Comparison of ENCODE assay signal across 10 cellular contexts in the genomic region with DNA sequence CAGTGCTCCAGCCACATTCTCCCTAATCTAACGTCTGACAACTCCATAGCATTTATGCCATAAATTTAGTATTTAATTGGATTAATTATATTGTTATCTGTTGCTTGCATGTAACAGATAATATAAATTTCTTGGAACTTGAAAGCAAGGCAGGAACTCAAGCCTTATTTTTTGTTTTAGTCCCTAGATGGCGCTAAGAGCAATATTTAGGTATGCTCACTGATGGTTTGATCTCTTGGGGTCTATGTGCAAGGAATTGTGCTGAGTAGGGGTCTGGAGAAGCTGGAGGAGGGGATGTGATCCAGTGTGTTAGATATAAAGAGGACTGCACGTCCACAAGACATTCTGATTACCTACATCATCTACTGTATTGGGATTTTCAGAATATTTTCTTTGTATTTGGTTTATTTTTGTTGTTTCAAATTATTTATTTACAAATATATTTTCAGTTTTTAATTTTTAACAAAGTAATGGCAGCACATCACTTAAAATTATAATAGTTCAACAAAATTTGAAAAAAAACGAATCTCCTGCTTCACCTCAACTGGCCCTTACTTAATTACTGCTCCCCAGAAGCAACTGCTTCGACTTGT. TPM values are rescaled to one million over a fixed set of nuclear protein-coding genes. Genes with fewer than 3 reads are reported as not detected.
DNase-seq lines count a peak whose midpoint lies in the region; ATAC-seq, FAIRE-seq and TF ChIP-seq lines count a peak whose summit lies in the region.
"Had no signal": no experiment of that assay in that cellular context is flagged by ENCODE, and none has a peak within 500 bp of the region (broad histone marks: within the 10 kb centered on the region; RNA-seq: fewer than 3 reads in every experiment).

No MANE protein-coding gene starts in this region.

- no peak overlapping the region for H3K4me2 ChIP-seq in GM12878 (ENCODE audit: control insufficient read depth, insufficient read depth)
- no peak overlapping the region for H3K4me2 ChIP-seq in neural progenitor cell

- TF ChIP-seq RAD21 in GM12878 (IDR thresholded peaks at IDR 0.05; ENCODE audit: insufficient read depth, low read depth, low read length): peak; percentile 40

- no peaks in the 10 kb centered on the region for H3K4me1 Mint-ChIP-seq in neural progenitor cell

- DNase-seq in NCI-H2196 (lab: John Stamatoyannopoulos, UW; ENCODE audit: unreplicated experiment) (peak; percentile 27), NCI-H2196 treated with DMSO at 0.1 percent for 48 hours (lab: John Stamatoyannopoulos, UW; ENCODE audit: unreplicated experiment) (no peak), NCI-H1105 treated with DMSO at 0.1 percent for 48 hours (lab: John Stamatoyannopoulos, UW) (peak; percentile 56), GM12878 (ENCODE audit: low read depth, low spot score) (no peak), neural progenitor cell (ENCODE audit: low spot score) (peak; percentile 56), activated gamma-delta T cell (lab: John Stamatoyannopoulos, UW) (no peak), putamen (ENCODE audit: low spot score) (no peak)
- DNase-seq in central memory CD4-positive, alpha-beta T cell: no peak
- DNase-seq: activated T-cell treated with anti-CD3 and anti-CD28 coated beads, Interleukin-2, amount 50 U/mL, for 72 hours had no signal

- peak; percentile 46 to 59 (median 54) for TF ChIP-seq CTCF in GM12878 (IDR thresholded peaks at IDR 0.05 in 2 of 3, conservative IDR thresholded peaks at IDR 0.05 in 1 of 3; ENCODE audit: control insufficient read depth in 2 of 3, extremely low read depth in 1 of 3, insufficient read depth in 1 of 3, low read depth in 3 of 3, low read length in 3 of 3)
- TF ChIP-seq CTCF in neural progenitor cell (IDR thresholded peaks at IDR 0.05): peak; percentile 71

- no peak overlapping the region for H3K9ac ChIP-seq in GM12878 (ENCODE audit: control insufficient read depth, insufficient read depth, low read length)
- no peak overlapping the region for H3K9ac ChIP-seq in neural progenitor cell

- no peak overlapping the region for H3K27ac ChIP-seq in GM12878 (ENCODE audit: control insufficient read depth, insufficient read depth)
- H3K27ac ChIP-seq in neural progenitor cell: no peak overlapping the region
- H3K27ac ChIP-seq: suprapubic skin had no signal

- H3K4me1 ChIP-seq in GM12878 (ENCODE audit: control insufficient read depth, insufficient read depth, low read length) (no peaks in the 10 kb centered on the region), neural progenitor cell (peaks cover 3% of the 10 kb centered on the region)

- H3K27me3 ChIP-seq in GM12878 (replicated peaks in 1 of 2; ENCODE audit: control insufficient read depth in 2 of 2, insufficient read depth in 2 of 2, low read length in 1 of 2) (no peaks in the 10 kb centered on the region), neural progenitor cell (no peaks in the 10 kb centered on the region)
- H3K27me3 ChIP-seq: suprapubic skin had no signal

- H4K20me1 ChIP-seq in GM12878 (ENCODE audit: control insufficient read depth, insufficient read depth) (no peaks in the 10 kb centered on the region), neural progenitor cell (ENCODE audit: low read depth) (no peaks in the 10 kb centered on the region)

- H3K27ac Mint-ChIP-seq in neural progenitor cell: no peak overlapping the region
- H3K27ac Mint-ChIP-seq: activated T-cell treated with anti-CD3 and anti-CD28 coated beads, Interleukin-2, amount 50 U/mL, for 72 hours had no signal

- no peak for FAIRE-seq in GM12878 (lab: Jason Lieb, UNC)

- TF ChIP-seq POLR2A in GM12878 (IDR thresholded peaks at IDR 0.05; ENCODE audit: low read depth, low read length): no peak

- no TSS peak for BruUV-seq in GM12878 (replicated peaks; lab: Mats Ljungman, UMichigan)

- H3K4me3 ChIP-seq in GM12878 (no peak overlapping the region), neural progenitor cell (no peak overlapping the region)
- H3K4me3 ChIP-seq: suprapubic skin had no signal

- intact Hi-C loops in GM12878 (cut with micrococcal nuclease; ENCODE audit: unreplicated experiment): no loop called here

- peaks cover 2% of the 10 kb centered on the region for H3K27me3 Mint-ChIP-seq in neural progenitor cell (ENCODE audit: insufficient read depth, low read depth)

- SMC1A ChIA-PET in GM12878 (lab: Charles Lee; ENCODE audit: uncharacterized antibody, unreplicated experiment): interaction anchor here (1.0 kb wide), 1 partner anchor 90 kb away, joined by 3 read pairs; no protein-coding TSS in a partner anchor

- no peaks in the 10 kb centered on the region for H3K9me3 ChIP-seq in GM12878 (replicated peaks; ENCODE audit: control insufficient read depth, insufficient read depth, low read length)
- no peaks in the 10 kb centered on the region for H3K9me3 ChIP-seq in neural progenitor cell (ENCODE audit: low read depth)
- H3K9me3 ChIP-seq: suprapubic skin had no signal

- H3K36me3 Mint-ChIP-seq in neural progenitor cell: peaks cover 1% of the 10 kb centered on the region

- no peaks in the 10 kb centered on the region for H3K9me3 Mint-ChIP-seq in neural progenitor cell
- H3K9me3 Mint-ChIP-seq: activated T-cell treated with anti-CD3 and anti-CD28 coated beads, Interleukin-2, amount 50 U/mL, for 72 hours had no signal

- no peak for ATAC-seq in GM12878
- ATAC-seq: activated T-cell treated with anti-CD3 and anti-CD28 coated beads, Interleukin-2, amount 50 U/mL, for 72 hours had no signal

- H3K36me3 ChIP-seq in GM12878 (ENCODE audit: control insufficient read depth in 2 of 2, insufficient read depth in 2 of 2, low read length in 1 of 2) (no peaks in the 10 kb centered on the region), neural progenitor cell (no peaks in the 10 kb centered on the region)
- H3K36me3 ChIP-seq: suprapubic skin had no signal

- CTCF ChIA-PET in GM12878 (lab: Yijun Ruan, JAX): interaction anchor here (0.8 to 1.8 kb wide), 6 partner anchors 10 to 292 kb away, joined by 3 to 5 read pairs (median 4); no protein-coding TSS in a partner anchor

- H3F3A ChIP-seq in neural progenitor cell (ENCODE audit: low read depth): peaks cover 5% of the 10 kb centered on the region

- no peaks in the 10 kb centered on the region for H3K79me2 ChIP-seq in GM12878 (ENCODE audit: control insufficient read depth, insufficient read depth, low read length)
- H3K79me2 ChIP-seq in neural progenitor cell (ENCODE audit: low read depth): no peaks in the 10 kb centered on the region

- H3K4me3 Mint-ChIP-seq in neural progenitor cell: no peak overlapping the region
- H3K4me3 Mint-ChIP-seq: activated T-cell treated with anti-CD3 and anti-CD28 coated beads, Interleukin-2, amount 50 U/mL, for 72 hours had no signal

- H2AFZ ChIP-seq in GM12878 (ENCODE audit: control insufficient read depth, low read depth, low read length): no peak overlapping the region
- no peak overlapping the region for H2AFZ ChIP-seq in neural progenitor cell (replicated peaks)

- in situ Hi-C loops in GM12878 (cut with MboI): no loop called here

- POLR2A ChIA-PET in GM12878 (lab: Charles Lee): no interaction called here

- WGBS in GM12878 (ENCODE audit: insufficient coverage, insufficient replicate concordance, low lambda C conversion rate, missing lambda C conversion rate): 21% methylated on average over 5 of the region's 5 CpGs

- TF ChIP-seq EP300 in GM12878 (IDR thresholded peaks at IDR 0.05; ENCODE audit: borderline replicate concordance in 1 of 2, control insufficient read depth in 1 of 2, low read depth in 2 of 2, low read length in 2 of 2): no peak

- RAD21 ChIA-PET in GM12878 (lab: Charles Lee; ENCODE audit: unreplicated experiment): no interaction called here

TF ChIP-seq in GM12878, 131 proteins besides CTCF, POLR2A, EP300 and RAD21:
- TF ChIP-seq MTA2 (IDR thresholded peaks at IDR 0.05; ENCODE audit: low read depth) (no peak), BACH1 (IDR thresholded peaks at IDR 0.05; ENCODE audit: borderline replicate concordance) (no peak), CEBPB (IDR thresholded peaks at IDR 0.05; ENCODE audit: borderline replicate concordance in 1 of 2, low read depth in 2 of 2, low read length in 2 of 2) (no peak)

RNA-seq across cellular contexts. Expression of a gene that starts 32.8 kb away (rescaled TPM):
- not detected in 2 replicates for total RNA-seq in GM12878 (2013; cell fraction: nucleolus; rRNA removed)
- total RNA-seq in GM12878 (2014; rRNA removed) (1.7 and 1.8 TPM in 2 replicates), GM12878 (2014; rRNA removed; fragmentation: Illumina TruSeq; extraction: Trizol) (1.9 and 2.4 TPM in 2 replicates), GM12878 (2021) (1.9 and 2.1 TPM in 2 replicates), neural progenitor cell (ENCODE audit: low replicate concordance) (28.6 and 39.9 TPM in 2 replicates)
- polyA plus RNA-seq in GM12878 (2011; ENCODE audit: low read depth): 0.81 TPM
- polyA plus RNA-seq in GM12878 (2011; rRNA removed) (0.20 and 0.33 TPM in 2 replicates), GM12878 (2014; fragmentation: Illumina TruSeq; extraction: Trizol) (1.2 and 1.8 TPM in 2 replicates), GM12878 (2014; fragmentation: Nextera tagmentation; extraction: Ambion mirVana) (under 1 TPM; 0.53 to 0.95 TPM), GM12878 (2014; rRNA removed) (2.1 and 2.9 TPM in 2 replicates), GM12878 (2016; fragmentation: Nextera tagmentation; extraction: Ambion mirVana) (1 to 10 TPM; 1.7 to 1.9 TPM)
- polyA plus RNA-seq in GM12878 (2011; cell fraction: cytosol; rRNA removed): 0.16 and 0.42 TPM in 2 replicates
- polyA plus RNA-seq in GM12878 (2011; cell fraction: nucleus; rRNA removed): 0.57 and 0.60 TPM in 2 replicates
- polyA plus RNA-seq in GM12878 (2012): 1.2 and 1.3 TPM in 2 replicates
- polyA minus RNA-seq in GM12878 (2011; rRNA and poly(A)+ RNA removed): 0.22 TPM in 1 of 2 replicates, not detected in the other
- not detected in 2 replicates for polyA minus RNA-seq in GM12878 (2011; cell fraction: cytosol; rRNA and poly(A)+ RNA removed)
- 0.60 TPM in 1 of 2 replicates, not detected in the other for polyA minus RNA-seq in GM12878 (2011; cell fraction: nucleus; rRNA and poly(A)+ RNA removed)

RNA-seq across cellular contexts. Expression of a gene that starts 32.9 kb away (rescaled TPM):
- total RNA-seq in GM12878 (2013; cell fraction: nucleolus; rRNA removed): 141 and 148 TPM in 2 replicates
- total RNA-seq in GM12878 (2014; rRNA removed): 20.7 and 26.4 TPM in 2 replicates
- 24.2 and 25.9 TPM in 2 replicates for total RNA-seq in GM12878 (2014; rRNA removed; fragmentation: Illumina TruSeq; extraction: Trizol)
- 25.2 and 32.2 TPM in 2 replicates for total RNA-seq in GM12878 (2021)
- polyA plus RNA-seq in GM12878 (2011; ENCODE audit: low read depth): 9.0 TPM
- 13.0 and 18.7 TPM in 2 replicates for polyA plus RNA-seq in GM12878 (2011; rRNA removed)
- polyA plus RNA-seq in GM12878 (2011; cell fraction: cytosol; rRNA removed): 9.5 and 14.5 TPM in 2 replicates
- polyA plus RNA-seq in GM12878 (2011; cell fraction: nucleus; rRNA removed): 26.2 and 26.8 TPM in 2 replicates
- polyA plus RNA-seq in GM12878 (2012): 8.7 and 12.2 TPM in 2 replicates
- 27.9 and 32.2 TPM in 2 replicates for polyA plus RNA-seq in GM12878 (2014; fragmentation: Illumina TruSeq; extraction: Trizol)
- 1 to 10 TPM; 4.0 to 7.2 TPM for polyA plus RNA-seq in GM12878 (2014; fragmentation: Nextera tagmentation; extraction: Ambion mirVana)
- polyA plus RNA-seq in GM12878 (2014; rRNA removed): 10.6 and 13.6 TPM in 2 replicates
- 10 to 100 TPM; 29.2 to 31.8 TPM for polyA plus RNA-seq in GM12878 (2016; fragmentation: Nextera tagmentation; extraction: Ambion mirVana)
- 16.0 and 17.7 TPM in 2 replicates for polyA minus RNA-seq in GM12878 (2011; rRNA and poly(A)+ RNA removed)
- 4.3 and 10.1 TPM in 2 replicates for polyA minus RNA-seq in GM12878 (2011; cell fraction: cytosol; rRNA and poly(A)+ RNA removed)
- 36.9 and 57.9 TPM in 2 replicates for polyA minus RNA-seq in GM12878 (2011; cell fraction: nucleus; rRNA and poly(A)+ RNA removed)
- total RNA-seq in neural progenitor cell (ENCODE audit: low replicate concordance): 26.4 and 39.4 TPM in 2 replicates

Comparison
In these comparisons a context has a peak if more than half of its experiments do, and no peak if none do; other contexts are left out.
1. DNase-seq: peak in NCI-H2196 (single experiment), NCI-H1105 treated with DMSO at 0.1 percent for 48 hours (single experiment) and neural progenitor cell (single experiment); none in NCI-H2196 treated with DMSO at 0.1 percent for 48 hours (single experiment), GM12878 (single experiment), activated gamma-delta T cell (single experiment), central memory CD4-positive, alpha-beta T cell (single experiment) and putamen (single experiment).